In genomic region chr3:141403576-141403975, GRCh38 we compare ENCODE assay signal across 9 cellular contexts. TPM values are rescaled to one million over a fixed set of nuclear protein-coding genes. Genes with fewer than 3 reads are reported as not detected.
DNase-seq lines count a peak whose midpoint lies in the region; ATAC-seq and TF ChIP-seq lines count a peak whose summit lies in the region.
"Had no signal": no experiment of that assay in that cellular context is flagged by ENCODE, and none has a peak within 500 bp of the region (broad histone marks: within the 10 kb centered on the region; RNA-seq: fewer than 3 reads in every experiment).

No MANE protein-coding gene starts in this region.

- peak overlapping the region; percentile 16 for H3K9ac ChIP-seq in rectal smooth muscle tissue (ENCODE audit: low read length)

- no peak for ATAC-seq in CD4-positive, CD25-positive, alpha-beta regulatory T cell (ENCODE audit: low read depth in 2 of 2)

- peaks cover 0 to 2% (median 0%) of the 10 kb centered on the region in 7 donors for H3K9me3 Mint-ChIP-seq in CD4-positive, CD25-positive, alpha-beta regulatory T cell
- H3K9me3 Mint-ChIP-seq: dendritic cell treated with granulocyte-macrophage colony-stimulating factor and Interleukin-4, amounts not matched to agents 40 ng/mL and 50 ng/mL, for 4 days had no signal

- H3K36me3 ChIP-seq in CD4-positive, CD25-positive, alpha-beta regulatory T cell (ENCODE audit: control insufficient read depth, insufficient read depth, low read length) = peaks cover 36% of the 10 kb centered on the region
- H3K36me3 ChIP-seq in rectal smooth muscle tissue (ENCODE audit: control insufficient read depth, insufficient read depth, low read length) = peaks cover 11% of the 10 kb centered on the region

- H3K27me3 ChIP-seq in CD4-positive, CD25-positive, alpha-beta regulatory T cell (ENCODE audit: control insufficient read depth, insufficient read depth, low read length) = no peaks in the 10 kb centered on the region
- H3K27me3 ChIP-seq in rectal smooth muscle tissue (ENCODE audit: control insufficient read depth, insufficient read depth, low read length) = no peaks in the 10 kb centered on the region

- H3K36me3 Mint-ChIP-seq in CD4-positive, CD25-positive, alpha-beta regulatory T cell = peaks cover 35% of the 10 kb centered on the region

- peak overlapping the region; percentile 95 to 99 (median 96) for H3K4me3 Mint-ChIP-seq in CD4-positive, CD25-positive, alpha-beta regulatory T cell

- peak overlapping the region; percentile 60 to 99 (median 98) for H3K27ac Mint-ChIP-seq in CD4-positive, CD25-positive, alpha-beta regulatory T cell

- peak in 1 of 3 donors; percentile 27 for DNase-seq in CD4-positive, CD25-positive, alpha-beta regulatory T cell
- peak; percentile 53 for DNase-seq in RPMI8226
- no peak for DNase-seq in epithelial cell of esophagus (ENCODE audit: low read depth)
- DNase-seq in middle frontal gyrus (ENCODE audit: extremely low spot score, low spot score) = no peak
- DNase-seq in NOMO-1 treated with dmso at 0.1 percent for 144 hours (lab: John Stamatoyannopoulos, UW; ENCODE audit: unreplicated experiment) = no peak
- DNase-seq in kidney glomerular epithelial cell (lab: John Stamatoyannopoulos, UW) = no peak
- DNase-seq in epidermal melanocyte (ENCODE audit: insufficient read length, low spot score) = no peak

- H3K4me3 ChIP-seq in CD4-positive, CD25-positive, alpha-beta regulatory T cell (ENCODE audit: low read depth, low read length) = peak overlapping the region; percentile 93
- H3K4me3 ChIP-seq in epithelial cell of esophagus (ENCODE audit: low read length) (peak overlapping the region; percentile 68), rectal smooth muscle tissue (ENCODE audit: low read length) (peak overlapping the region; percentile 96)

- TF ChIP-seq CTCF in epithelial cell of esophagus (IDR thresholded peaks at IDR 0.05; ENCODE audit: insufficient read depth, low read depth, low read length, missing control alignments) = no peak

- H3K4me1 Mint-ChIP-seq in CD4-positive, CD25-positive, alpha-beta regulatory T cell = peaks cover 50 to 77% (median 60%) of the 10 kb centered on the region in 4 donors

- no peaks in the 10 kb centered on the region for H3K27me3 Mint-ChIP-seq in CD4-positive, CD25-positive, alpha-beta regulatory T cell
- H3K27me3 Mint-ChIP-seq: dendritic cell treated with granulocyte-macrophage colony-stimulating factor and Interleukin-4, amounts not matched to agents 40 ng/mL and 50 ng/mL, for 4 days had no signal

- peak overlapping the region; percentile 81 for H3K27ac ChIP-seq in CD4-positive, CD25-positive, alpha-beta regulatory T cell (ENCODE audit: insufficient read depth, low read length, poor library complexity, severe bottlenecking)
- peak overlapping the region; percentile 80 for H3K27ac ChIP-seq in rectal smooth muscle tissue (ENCODE audit: low read depth, low read length)

- no peaks in the 10 kb centered on the region for H3K9me3 ChIP-seq in CD4-positive, CD25-positive, alpha-beta regulatory T cell (ENCODE audit: control insufficient read depth in 2 of 2, low read length in 2 of 2)

- peaks cover 66% of the 10 kb centered on the region for H3K4me1 ChIP-seq in CD4-positive, CD25-positive, alpha-beta regulatory T cell (ENCODE audit: control insufficient read depth, insufficient read depth, low read length, poor library complexity, severe bottlenecking)
- H3K4me1 ChIP-seq in rectal smooth muscle tissue (ENCODE audit: control insufficient read depth, insufficient read depth, low read length) = peaks cover 50% of the 10 kb centered on the region

RNA-seq across cellular contexts. Expression of gene ZBTB38, which starts 35.3 kb away (rescaled TPM):
- 75.7 TPM for total RNA-seq in CD4-positive, CD25-positive, alpha-beta regulatory T cell
- polyA plus RNA-seq in CD4-positive, CD25-positive, alpha-beta regulatory T cell = 100 to 1,000 TPM in 2 of 4 donors, 10 to 100 TPM in 2; 65.0 to 148 (median 116) TPM
